In the genomic region with DNA sequence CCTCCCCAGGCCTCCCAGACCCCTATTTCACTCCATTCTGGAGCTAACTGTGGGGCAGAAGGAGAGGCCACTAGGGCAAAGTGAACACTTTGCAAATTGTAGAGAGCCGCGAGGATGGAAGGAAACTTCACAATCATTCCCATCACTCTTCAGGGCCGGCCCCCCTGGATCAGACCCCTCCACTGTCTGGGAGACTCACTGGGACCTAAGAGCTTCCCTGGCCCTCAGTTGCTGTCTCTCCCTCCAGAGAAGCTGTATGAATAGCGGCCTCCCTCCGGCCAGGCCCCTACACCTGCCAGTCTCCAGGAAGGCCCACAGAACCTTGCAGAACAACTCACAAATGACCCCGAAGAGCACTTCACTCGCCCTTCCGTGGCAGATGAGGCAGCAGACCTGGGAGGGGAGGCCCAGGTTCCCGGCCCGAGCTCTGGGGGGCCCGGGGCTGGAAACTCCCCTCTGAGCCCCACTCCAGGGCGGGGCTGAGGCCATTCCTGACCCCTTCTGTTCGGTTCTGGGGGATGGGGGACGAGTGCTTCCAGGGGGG, we compare ENCODE assay signal across 8 cellular contexts.
DNase-seq lines count a peak whose midpoint lies in the region; ATAC-seq, FAIRE-seq and TF ChIP-seq lines count a peak whose summit lies in the region.

No MANE protein-coding gene starts in this region.

- no peak overlapping the region for H3K27ac ChIP-seq in iPS-18a (ENCODE audit: low read length)

- no peaks in the 10 kb centered on the region for H3K36me3 Mint-ChIP-seq in activated CD8-positive, alpha-beta T cell treated with anti-CD3 and anti-CD28 coated beads for 36 hours (ENCODE audit: low read depth)

- POLR2A ChIA-PET in activated CD8-positive, alpha-beta T cell treated with anti-CD3 and anti-CD28 coated beads for 36 hours (lab: Charles Lee): interaction anchor here (0.9 to 2.8 kb wide), 6 partner anchors 14 to 177 kb away, joined by 3 to 14 read pairs (median 4); partner anchors contain the start of gene IER5L

- no peak overlapping the region for H3K9ac ChIP-seq in iPS-18a (ENCODE audit: low read length)

- no peaks in the 10 kb centered on the region for H3K9me3 Mint-ChIP-seq in activated CD8-positive, alpha-beta T cell treated with anti-CD3 and anti-CD28 coated beads for 36 hours

- H3K4me1 ChIP-seq in iPS-18a (ENCODE audit: control insufficient read depth, low read depth, low read length): peaks cover 6% of the 10 kb centered on the region

- CTCF ChIA-PET in activated CD8-positive, alpha-beta T cell treated with anti-CD3 and anti-CD28 coated beads for 36 hours (lab: Charles Lee): interaction anchor here (0.7 to 5.6 kb wide), 11 partner anchors 11 to 264 kb away, joined by 3 to 26 read pairs (median 4); no protein-coding TSS in a partner anchor

- peak overlapping the region; percentile 47 for H3K4me3 ChIP-seq in iPS-18a (ENCODE audit: low read length)

- peak overlapping the region; percentile 68 for H3K4me3 Mint-ChIP-seq in activated CD8-positive, alpha-beta T cell treated with anti-CD3 and anti-CD28 coated beads for 36 hours

- no peak for ATAC-seq in activated CD8-positive, alpha-beta T cell treated with anti-CD3 and anti-CD28 coated beads for 36 hours
- ATAC-seq in HG03460 (IDR thresholded peaks at IDR 0.05; ENCODE audit: unreplicated experiment) (no peak), HG03521 (IDR thresholded peaks at IDR 0.05; ENCODE audit: unreplicated experiment) (no peak)

- H3K27me3 ChIP-seq in iPS-18a (ENCODE audit: control insufficient read depth, insufficient read depth, low read length): no peaks in the 10 kb centered on the region

- no peak for TF ChIP-seq POLR2A in GM12891 (IDR thresholded peaks at IDR 0.05; ENCODE audit: low read depth, low read length)

- intact Hi-C loops in activated CD8-positive, alpha-beta T cell treated with anti-CD3 and anti-CD28 coated beads for 36 hours (cut with micrococcal nuclease): loop anchor here (10.0 kb wide), 2 partner anchors 145 to 285 kb away; partner anchors contain the start of gene IER5L

- DNase-seq in GM12891 (ENCODE audit: insufficient read length, low spot score) (no peak), DMS114 treated with DMSO at 0.1 percent for 48 hours (lab: John Stamatoyannopoulos, UW; ENCODE audit: unreplicated experiment) (no peak), urothelium cell line (ENCODE audit: low spot score) (no peak)
- DNase-seq in activated CD8-positive, alpha-beta T cell treated with anti-CD3 and anti-CD28 coated beads for 36 hours: no peak
- DNase-seq in stimulated activated CD8-positive, alpha-beta memory T cell treated with anti-CD3 and anti-CD28 coated beads, Interleukin-4, amount 100 ng/mL, for 48 hours: peak; percentile 26

- H3K9me3 ChIP-seq in iPS-18a (ENCODE audit: control insufficient read depth, low read depth, low read length): no peaks in the 10 kb centered on the region

- FAIRE-seq in GM12891 (lab: Jason Lieb, UNC) (peak; percentile 54), urothelium cell line (lab: Jason Lieb, UNC) (no peak)

- peaks cover 26% of the 10 kb centered on the region for H3K4me1 Mint-ChIP-seq in activated CD8-positive, alpha-beta T cell treated with anti-CD3 and anti-CD28 coated beads for 36 hours (ENCODE audit: low read depth)

- H3K27ac Mint-ChIP-seq in activated CD8-positive, alpha-beta T cell treated with anti-CD3 and anti-CD28 coated beads for 36 hours: no peak overlapping the region

- H3K27me3 Mint-ChIP-seq in activated CD8-positive, alpha-beta T cell treated with anti-CD3 and anti-CD28 coated beads for 36 hours: no peaks in the 10 kb centered on the region

- no peaks in the 10 kb centered on the region for H3K36me3 ChIP-seq in iPS-18a (ENCODE audit: control insufficient read depth, low read depth, low read length)

- TF ChIP-seq CTCF in activated CD8-positive, alpha-beta T cell treated with anti-CD3 and anti-CD28 coated beads for 36 hours (IDR thresholded peaks at IDR 0.05): no peak

TF ChIP-seq in GM12891, 5 proteins besides CTCF, POLR2A, EP300 and RAD21:
- TF ChIP-seq TAF1 (IDR thresholded peaks at IDR 0.05; ENCODE audit: low read depth, low read length): no peak
- no peak for TF ChIP-seq POLR2AphosphoS5 (IDR thresholded peaks at IDR 0.05; ENCODE audit: low read depth, low read length)
- no peak for TF ChIP-seq POU2F2 (IDR thresholded peaks at IDR 0.05; ENCODE audit: low read depth, low read length)
- no peak for TF ChIP-seq SPI1 (IDR thresholded peaks at IDR 0.05; ENCODE audit: low read depth, low read length)
- TF ChIP-seq PAX5 (IDR thresholded peaks at IDR 0.05; ENCODE audit: insufficient read depth, low read length, severe bottlenecking): no peak
